ENCODE assay signal across 18 cellular contexts in the genomic region with DNA sequence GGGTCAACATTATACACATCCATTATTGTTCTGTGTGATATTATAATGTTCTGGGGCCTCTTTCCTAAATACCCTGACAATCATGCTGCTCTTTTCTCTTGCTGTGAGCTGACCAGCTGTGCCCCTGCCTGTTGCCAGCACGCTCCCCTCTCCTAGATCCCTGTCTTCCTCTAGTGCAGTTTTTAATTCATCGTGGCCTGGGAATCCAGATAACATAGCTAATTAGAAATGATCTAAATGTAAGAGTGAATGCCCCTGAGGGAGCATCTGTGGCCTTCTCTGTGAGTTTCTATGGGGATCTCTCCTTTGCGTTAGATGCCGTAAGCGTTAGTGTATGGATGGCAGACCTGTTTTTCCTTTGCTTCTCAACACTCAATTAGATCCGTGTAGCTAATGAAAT.
DNase-seq lines count a peak whose midpoint lies in the region; ATAC-seq and TF ChIP-seq lines count a peak whose summit lies in the region.
"Had no signal": no experiment of that assay in that cellular context is flagged by ENCODE, and none has a peak within 500 bp of the region (broad histone marks: within the 10 kb centered on the region; RNA-seq: fewer than 3 reads in every experiment).

No MANE protein-coding gene starts in this region.

- no peak overlapping the region for H3K9ac ChIP-seq in trophoblast cell (ENCODE audit: low read length)

- H4K12ac ChIP-seq in trophoblast cell (ENCODE audit: low read depth, low read length): no peak overlapping the region

- no peak overlapping the region for H3K4ac ChIP-seq in trophoblast cell (ENCODE audit: low read depth, low read length)

- H3K9me3 ChIP-seq in A673 (ENCODE audit: low read depth, low read length, poor library complexity, severe bottlenecking): no peaks in the 10 kb centered on the region
- no peaks in the 10 kb centered on the region for H3K9me3 ChIP-seq in left lung
- no peaks in the 10 kb centered on the region for H3K9me3 ChIP-seq in trophoblast cell (ENCODE audit: insufficient read depth, low read depth, low read length)

- WGBS in trophoblast cell (ENCODE audit: extremely low coverage, insufficient coverage, insufficient read length): no CpG with 5 or more reads among the region's 6 CpGs

- H2BK120ac ChIP-seq in trophoblast cell (ENCODE audit: insufficient read depth, low read length, poor library complexity): peak overlapping the region; percentile 58

- H3K4me3 Mint-ChIP-seq in WTC11: no peak overlapping the region
- no peak overlapping the region for H3K4me3 Mint-ChIP-seq in activated naive CD4-positive, alpha-beta T cell treated with anti-CD3 and anti-CD28 coated beads, Interleukin-2, amount 10 ng/mL, durations not matched to agents 7 days and 5 days
- H3K4me3 Mint-ChIP-seq: activated naive CD4-positive, alpha-beta T cell treated with anti-CD3 and anti-CD28 coated beads, Interleukin-2, amount 50 U/mL, for 24 hours; stimulated activated naive CD8-positive, alpha-beta T cell treated with anti-CD3 and anti-CD28 coated beads, Interleukin-15, Interleukin-2, amounts not matched to agents 100 ng/mL and 50 ng/mL, for 24 hours had no signal

- ATAC-seq in WTC11 (no peak), left lung (no peak), GM21515 (IDR thresholded peaks at IDR 0.05; ENCODE audit: unreplicated experiment) (no peak)

- H3K27me3 ChIP-seq in A673 (replicated peaks; ENCODE audit: insufficient read depth, low read depth, low read length, poor library complexity) (no peaks in the 10 kb centered on the region), left lung (no peaks in the 10 kb centered on the region), trophoblast cell (ENCODE audit: insufficient read depth, low read length) (no peaks in the 10 kb centered on the region)

- H3K36me3 Mint-ChIP-seq in WTC11: no peaks in the 10 kb centered on the region
- no peaks in the 10 kb centered on the region for H3K36me3 Mint-ChIP-seq in activated naive CD4-positive, alpha-beta T cell treated with anti-CD3 and anti-CD28 coated beads, Interleukin-2, amount 10 ng/mL, durations not matched to agents 7 days and 5 days
- H3K36me3 Mint-ChIP-seq: activated naive CD4-positive, alpha-beta T cell treated with anti-CD3 and anti-CD28 coated beads, Interleukin-2, amount 50 U/mL, for 24 hours had no signal

- DNase-seq in A673 (ENCODE audit: low spot score) (no peak), WTC11 (ENCODE audit: low spot score) (no peak), left lung (no peak), trophoblast cell (no peak), NCI-H1694 treated with DMSO at 0.1 percent for 48 hours (lab: John Stamatoyannopoulos, UW) (no peak), GM19240 (ENCODE audit: insufficient read length, low spot score) (no peak)
- no peak for DNase-seq in activated naive CD4-positive, alpha-beta T cell treated with anti-CD3 and anti-CD28 coated beads, Interleukin-2, amount 10 ng/mL, durations not matched to agents 7 days and 5 days
- DNase-seq: activated T-cell treated with anti-CD3 and anti-CD28 coated beads, Interleukin-2, amount 50 U/mL, for 1 hour; effector memory CD4-positive, alpha-beta T cell; EL; NCI-H2081; NCI-H526; nucleus accumbens; OCI-M1; stimulated activated CD4-positive, alpha-beta T cell treated with anti-CD3 and anti-CD28 coated beads, Interleukin-12 subunit alpha, Interleukin-12 subunit beta, amount 100 ng/mL, for 4 hours had no signal

- peaks cover 45% of the 10 kb centered on the region for H3K4me1 ChIP-seq in A673 (ENCODE audit: insufficient read depth, low read length, poor library complexity, severe bottlenecking)
- H3K4me1 ChIP-seq in left lung: no peaks in the 10 kb centered on the region
- peaks cover 3 to 10% of the 10 kb centered on the region in 2 experiments for H3K4me1 ChIP-seq in trophoblast cell (ENCODE audit: control insufficient read depth in 1 of 2, insufficient read depth in 2 of 2, low read length in 2 of 2)

- H3K79me2 ChIP-seq in trophoblast cell (ENCODE audit: control insufficient read depth, insufficient read depth, low read length, poor library complexity): no peaks in the 10 kb centered on the region

- BruUV-seq in A673 (replicated peaks; lab: Mats Ljungman, UMichigan): no TSS peak

- no peak overlapping the region for H2BK5ac ChIP-seq in trophoblast cell (ENCODE audit: low read depth, low read length, poor library complexity)

- H2AK5ac ChIP-seq in trophoblast cell (ENCODE audit: low read length): no peak overlapping the region

- H3K4me2 ChIP-seq in trophoblast cell (ENCODE audit: low read length): no peak overlapping the region

- no peak overlapping the region for H3K4me3 ChIP-seq in A673 (ENCODE audit: low read depth, low read length, poor library complexity, severe bottlenecking)
- no peak overlapping the region for H3K4me3 ChIP-seq in left lung
- H3K4me3 ChIP-seq in trophoblast cell (ENCODE audit: low read depth, low read length): no peak overlapping the region

- H3K79me1 ChIP-seq in trophoblast cell (ENCODE audit: low read length): peaks cover 10% of the 10 kb centered on the region

- no peak overlapping the region for H2AFZ ChIP-seq in trophoblast cell (ENCODE audit: insufficient read depth, low read length, poor library complexity)

- H3K18ac ChIP-seq in trophoblast cell (ENCODE audit: low read length): no peak overlapping the region

- peak overlapping the region; percentile 5; the same call in 1 of the 2 replicates for H3K27ac Mint-ChIP-seq in WTC11
- no peak overlapping the region for H3K27ac Mint-ChIP-seq in activated naive CD4-positive, alpha-beta T cell treated with anti-CD3 and anti-CD28 coated beads, Interleukin-2, amount 10 ng/mL, durations not matched to agents 7 days and 5 days
- H3K27ac Mint-ChIP-seq: activated naive CD4-positive, alpha-beta T cell treated with anti-CD3 and anti-CD28 coated beads, Interleukin-2, amount 50 U/mL, for 24 hours; stimulated activated naive CD8-positive, alpha-beta T cell treated with anti-CD3 and anti-CD28 coated beads, Interleukin-15, Interleukin-2, amounts not matched to agents 100 ng/mL and 50 ng/mL, for 24 hours had no signal

- TF ChIP-seq CTCF in A673 (conservative IDR thresholded peaks at IDR 0.05; ENCODE audit: low read depth, low read length): no peak
- no peak for TF ChIP-seq CTCF in WTC11 (IDR thresholded peaks at IDR 0.05)
- no peak for TF ChIP-seq CTCF in left lung (IDR thresholded peaks at IDR 0.05)

- no peak overlapping the region for H4K8ac ChIP-seq in trophoblast cell (ENCODE audit: low read depth, low read length)

- no peaks in the 10 kb centered on the region for H3K27me3 Mint-ChIP-seq in WTC11 (ENCODE audit: low read depth)
- no peaks in the 10 kb centered on the region for H3K27me3 Mint-ChIP-seq in activated naive CD4-positive, alpha-beta T cell treated with anti-CD3 and anti-CD28 coated beads, Interleukin-2, amount 10 ng/mL, durations not matched to agents 7 days and 5 days
- H3K27me3 Mint-ChIP-seq: activated naive CD4-positive, alpha-beta T cell treated with anti-CD3 and anti-CD28 coated beads, Interleukin-2, amount 50 U/mL, for 24 hours had no signal

- CTCF ChIA-PET in A673 (lab: Charles Lee) (no interaction called here), WTC11 (lab: Charles Lee) (no interaction called here)
- CTCF ChIA-PET in activated naive CD4-positive, alpha-beta T cell treated with anti-CD3 and anti-CD28 coated beads, Interleukin-2, amount 10 ng/mL, durations not matched to agents 7 days and 5 days (lab: Charles Lee): no interaction called here

- no peak overlapping the region for H3K23ac ChIP-seq in trophoblast cell (ENCODE audit: low read length)

- H3K36me3 ChIP-seq in A673 (ENCODE audit: insufficient read depth, low read length, poor library complexity, severe bottlenecking) (no peaks in the 10 kb centered on the region), left lung (no peaks in the 10 kb centered on the region), trophoblast cell (ENCODE audit: control insufficient read depth in 1 of 2, insufficient read depth in 2 of 2, low read length in 2 of 2) (no peaks in the 10 kb centered on the region)

- H3K4me1 Mint-ChIP-seq in WTC11: no peaks in the 10 kb centered on the region
- no peaks in the 10 kb centered on the region for H3K4me1 Mint-ChIP-seq in activated naive CD4-positive, alpha-beta T cell treated with anti-CD3 and anti-CD28 coated beads, Interleukin-2, amount 10 ng/mL, durations not matched to agents 7 days and 5 days
- H3K4me1 Mint-ChIP-seq: activated naive CD4-positive, alpha-beta T cell treated with anti-CD3 and anti-CD28 coated beads, Interleukin-2, amount 50 U/mL, for 24 hours had no signal

- peak overlapping the region; percentile 61 for H3K27ac ChIP-seq in A673 (ENCODE audit: low read depth, low read length, poor library complexity, severe bottlenecking)
- peak overlapping the region; percentile 38 to 69 for H3K27ac ChIP-seq in left lung
- H3K27ac ChIP-seq in trophoblast cell (ENCODE audit: low read depth, low read length): no peak overlapping the region

- H3K14ac ChIP-seq in trophoblast cell (ENCODE audit: low read length): no peak overlapping the region

- POLR2A ChIA-PET in A673 (lab: Charles Lee; ENCODE audit: low non-redundant PET) (no interaction called here), WTC11 (lab: Charles Lee) (interaction anchor here (0.6 kb wide), 1 partner anchor 805 kb away, joined by 3 read pairs; no protein-coding TSS in a partner anchor)

- H2BK12ac ChIP-seq in trophoblast cell (ENCODE audit: low read length): peak overlapping the region; percentile 32

- peaks cover 13% of the 10 kb centered on the region for H3K9me3 Mint-ChIP-seq in WTC11
- no peaks in the 10 kb centered on the region for H3K9me3 Mint-ChIP-seq in activated naive CD4-positive, alpha-beta T cell treated with anti-CD3 and anti-CD28 coated beads, Interleukin-2, amount 10 ng/mL, durations not matched to agents 7 days and 5 days
- H3K9me3 Mint-ChIP-seq: activated naive CD4-positive, alpha-beta T cell treated with anti-CD3 and anti-CD28 coated beads, Interleukin-2, amount 50 U/mL, for 24 hours; stimulated activated naive CD8-positive, alpha-beta T cell treated with anti-CD3 and anti-CD28 coated beads, Interleukin-15, Interleukin-2, amounts not matched to agents 100 ng/mL and 50 ng/mL, for 24 hours had no signal

- no peak overlapping the region for H4K91ac ChIP-seq in trophoblast cell (ENCODE audit: low read depth, low read length)

- intact Hi-C loops in A673 (cut with micrococcal nuclease; ENCODE audit: unreplicated experiment): loop anchor here (5.0 kb wide), 1 partner anchor 201 kb away; no protein-coding TSS in a partner anchor
- intact Hi-C loops in left lung (cut with DNase I): loop anchor here in 1 of 2 donors (10.0 kb wide), 1 partner anchor 274 kb away; no protein-coding TSS in a partner anchor

TF ChIP-seq in WTC11, 78 proteins besides CTCF, POLR2A, EP300 and RAD21 (continues in another document):
- TF ChIP-seq RORB (CRISPR knock-in tag; IDR thresholded peaks at IDR 0.05) (no peak), MXD4 (CRISPR knock-in tag; IDR thresholded peaks at IDR 0.05; ENCODE audit: borderline replicate concordance) (no peak), ZNF263 (CRISPR knock-in tag; IDR thresholded peaks at IDR 0.05; ENCODE audit: low read depth) (no peak), TP53 (CRISPR knock-in tag; IDR thresholded peaks at IDR 0.05) (no peak), JUN (CRISPR knock-in tag; IDR thresholded peaks at IDR 0.05) (no peak), ZNF232 (CRISPR knock-in tag; IDR thresholded peaks at IDR 0.05) (no peak)
